In genomic region chr11:5655474-5655873, GRCh38 we compare ENCODE assay signal across 35 cellular contexts.
"Had no signal": no experiment of that assay in that cellular context is flagged by ENCODE, and none has a peak within 500 bp of the region (broad histone marks: within the 10 kb centered on the region; RNA-seq: fewer than 3 reads in every experiment).

No MANE protein-coding gene starts in this region.

- H3K9me3 ChIP-seq: MG63 had no signal

- H3K27me3 ChIP-seq: MG63 had no signal

- H3K4me3 ChIP-seq: MG63 had no signal

- DNase-seq: Karpas-422, Kasumi-1, MG63, MM.1S, MV-4-11, NCI-H1048, NCI-H1092, NCI-H1092 treated with DMSO at 0.1 percent for 48 hours, NCI-H1105, NCI-H1105 treated with DMSO at 0.1 percent for 48 hours, NCI-H1417, NCI-H1417 treated with DMSO at 0.1 percent for 48 hours, NCI-H1436, NCI-H1436 treated with DMSO at 0.1 percent for 48 hours, NCI-H146, NCI-H1694, NCI-H1694 treated with DMSO at 0.1 percent for 48 hours, NCI-H187, NCI-H187 treated with DMSO at 0.1 percent for 48 hours, NCI-H1930, NCI-H2029, NCI-H2029 treated with DMSO at 0.1 percent for 48 hours, NCI-H2081, NCI-H2081 treated with DMSO at 0.1 percent for 48 hours, NCI-H2107, NCI-H2171, NCI-H2171 treated with DMSO at 0.1 percent for 48 hours, NCI-H2227 treated with DMSO at 0.1 percent for 48 hours, NCI-H226, NCI-H345, NCI-H446, NCI-H446 treated with DMSO at 0.1 percent for 48 hours, NCI-H510A, NCI-H510A treated with DMSO at 0.1 percent for 48 hours, NCI-H524 had no signal

- H3K36me3 ChIP-seq: MG63 had no signal
